1 cellular context compared by ENCODE assay signal in the genomic region with DNA sequence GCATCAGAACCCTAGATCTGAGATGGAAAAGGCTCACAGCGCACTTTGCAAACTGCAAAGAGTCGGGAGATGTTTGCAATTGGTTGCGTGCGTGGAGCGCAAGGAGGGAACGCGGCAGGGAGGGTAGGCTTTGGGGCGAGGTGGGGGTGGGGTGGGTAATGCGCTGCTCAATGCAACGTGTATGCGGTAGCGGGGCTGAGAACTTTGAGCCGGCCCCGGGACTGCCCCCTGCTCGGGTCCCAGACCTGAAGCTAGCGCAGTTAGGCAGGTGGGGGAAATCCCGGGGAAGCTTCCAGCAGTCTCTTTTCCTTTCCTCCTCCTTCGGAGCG.
TF ChIP-seq lines count a peak whose summit lies in the region.

No MANE protein-coding gene starts in this region.

TF ChIP-seq in IMR-90, 13 proteins besides CTCF, POLR2A, EP300 and RAD21:
- no peak for TF ChIP-seq SMC3 (IDR thresholded peaks at IDR 0.05; ENCODE audit: low read depth, low read length)
- TF ChIP-seq MXI1 (IDR thresholded peaks at IDR 0.05; ENCODE audit: borderline replicate concordance, low read depth, low read length) = no peak
- TF ChIP-seq MAFK (IDR thresholded peaks at IDR 0.05; ENCODE audit: low read depth, low read length) = no peak
- no peak for TF ChIP-seq RCOR1 (IDR thresholded peaks at IDR 0.05; ENCODE audit: insufficient replicate concordance, low read length)
- no peak for TF ChIP-seq RFX5 (IDR thresholded peaks at IDR 0.05; ENCODE audit: low read depth, low read length)
- TF ChIP-seq MAZ (IDR thresholded peaks at IDR 0.05; ENCODE audit: borderline replicate concordance, low read depth, low read length) = no peak
- TF ChIP-seq, protein P1, sequence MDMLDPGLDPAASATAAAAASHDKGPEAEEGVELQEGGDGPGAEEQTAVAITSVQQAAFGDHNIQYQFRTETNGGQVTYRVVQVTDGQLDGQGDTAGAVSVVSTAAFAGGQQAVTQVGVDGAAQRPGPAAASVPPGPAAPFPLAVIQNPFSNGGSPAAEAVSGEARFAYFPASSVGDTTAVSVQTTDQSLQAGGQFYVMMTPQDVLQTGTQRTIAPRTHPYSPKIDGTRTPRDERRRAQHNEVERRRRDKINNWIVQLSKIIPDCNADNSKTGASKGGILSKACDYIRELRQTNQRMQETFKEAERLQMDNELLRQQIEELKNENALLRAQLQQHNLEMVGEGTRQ (IDR thresholded peaks at IDR 0.05; ENCODE audit: low read depth, low read length) = no peak; the same call in none of the 2 replicates
- TF ChIP-seq BHLHE40 (IDR thresholded peaks at IDR 0.05; ENCODE audit: low read depth, low read length) = no peak
- TF ChIP-seq, protein P2, sequence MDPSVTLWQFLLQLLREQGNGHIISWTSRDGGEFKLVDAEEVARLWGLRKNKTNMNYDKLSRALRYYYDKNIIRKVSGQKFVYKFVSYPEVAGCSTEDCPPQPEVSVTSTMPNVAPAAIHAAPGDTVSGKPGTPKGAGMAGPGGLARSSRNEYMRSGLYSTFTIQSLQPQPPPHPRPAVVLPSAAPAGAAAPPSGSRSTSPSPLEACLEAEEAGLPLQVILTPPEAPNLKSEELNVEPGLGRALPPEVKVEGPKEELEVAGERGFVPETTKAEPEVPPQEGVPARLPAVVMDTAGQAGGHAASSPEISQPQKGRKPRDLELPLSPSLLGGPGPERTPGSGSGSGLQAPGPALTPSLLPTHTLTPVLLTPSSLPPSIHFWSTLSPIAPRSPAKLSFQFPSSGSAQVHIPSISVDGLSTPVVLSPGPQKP (IDR thresholded peaks at IDR 0.05; ENCODE audit: borderline replicate concordance, low read depth, low read length) = no peak
- TF ChIP-seq FOS (IDR thresholded peaks at IDR 0.05; ENCODE audit: low read depth, low read length) = no peak
- no peak for TF ChIP-seq CHD1 (IDR thresholded peaks at IDR 0.05; ENCODE audit: low read depth, low read length)
- no peak for TF ChIP-seq CEBPB (IDR thresholded peaks at IDR 0.05; ENCODE audit: low read depth, low read length)
- TF ChIP-seq NFE2L2 (IDR thresholded peaks at IDR 0.05; ENCODE audit: low read depth, low read length) = no peak
